6 cellular contexts compared by ENCODE assay signal in the genomic region with DNA sequence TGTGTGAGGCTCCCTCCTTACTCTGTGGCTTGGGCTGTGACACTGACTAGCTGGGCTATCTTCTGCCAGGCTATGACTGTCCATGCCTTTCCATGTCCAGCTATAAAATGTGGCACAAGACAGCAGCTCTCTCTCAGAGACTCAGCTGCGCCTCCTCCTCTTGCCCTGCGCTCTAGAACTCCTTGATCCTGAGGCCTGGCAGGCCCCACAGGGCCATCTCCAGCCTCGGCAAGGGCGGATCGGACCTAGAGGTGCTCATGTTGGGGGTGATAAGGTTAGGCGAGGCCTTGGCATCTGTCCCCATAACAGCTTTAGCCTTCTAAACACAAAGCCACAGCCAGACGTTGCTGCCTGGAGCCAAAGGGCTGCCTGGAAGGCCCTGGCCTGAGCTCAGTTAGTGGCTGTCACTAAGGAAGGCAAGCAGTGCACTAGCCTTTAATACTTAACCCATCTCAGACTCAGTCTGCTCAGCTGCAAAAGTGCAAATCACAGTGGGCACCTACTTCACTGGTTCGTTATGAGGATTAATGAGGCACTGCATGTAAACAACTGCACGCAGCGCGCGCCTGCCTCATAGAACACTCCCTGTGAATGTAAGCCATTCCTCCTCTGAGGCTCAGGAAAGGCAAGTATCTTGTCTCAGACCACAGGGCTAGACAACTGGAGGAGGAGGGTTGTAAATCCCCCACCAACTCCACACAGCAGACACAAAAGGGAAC. TPM values are rescaled to one million over a fixed set of nuclear protein-coding genes. Genes with fewer than 3 reads are reported as not detected.
A peak's percentile ranks its signal among the peaks of the same experiment; 100 is the strongest.
DNase-seq lines count a peak whose midpoint lies in the region; ATAC-seq and TF ChIP-seq lines count a peak whose summit lies in the region.

No MANE protein-coding gene starts in this region.

- no peaks in the 10 kb centered on the region for H3K27me3 ChIP-seq in BE2C
- H3K27me3 ChIP-seq in OCI-LY3 (ENCODE audit: low read depth, low read length) = no peaks in the 10 kb centered on the region
- H3K27me3 ChIP-seq in foreskin keratinocyte = no peaks in the 10 kb centered on the region
- H3K27me3 ChIP-seq in thoracic aorta (replicated peaks; ENCODE audit: insufficient read depth) = no peaks in the 10 kb centered on the region

- H3K9ac ChIP-seq in OCI-LY3 (ENCODE audit: low read length) = peak overlapping the region; percentile 98

- no peak for DNase-seq in BE2C
- peak in 1 of 2 donors; percentile 18 for DNase-seq in foreskin keratinocyte
- no peak for DNase-seq in thoracic aorta (ENCODE audit: low spot score)
- DNase-seq in midbrain (lab: John Stamatoyannopoulos, UW) = no peak
- DNase-seq in ecto neural progenitor cell (ENCODE audit: low spot score) = no peak

- H3K4me3 ChIP-seq in BE2C (ENCODE audit: low read depth, low read length) (peak overlapping the region; percentile 92), OCI-LY3 (ENCODE audit: low read length) (peak overlapping the region; percentile 94), thoracic aorta (peak overlapping the region; percentile 77)

- H2AFZ ChIP-seq in OCI-LY3 (ENCODE audit: low read depth, low read length) = no peak overlapping the region

- peaks cover 86% of the 10 kb centered on the region for H3K79me2 ChIP-seq in OCI-LY3 (ENCODE audit: low read length)

- peaks cover 29% of the 10 kb centered on the region for H4K20me1 ChIP-seq in OCI-LY3 (ENCODE audit: insufficient read depth, low read length)

- H3K4me2 ChIP-seq in OCI-LY3 (ENCODE audit: low read length) = peak overlapping the region; percentile 94

- no peak for ATAC-seq in foreskin keratinocyte
- ATAC-seq in thoracic aorta (ENCODE audit: insufficient number of reproducible peaks, low FRiP score, low read depth) = no peak

- 0 out of 2 replicates have a peak, but pooled peaks cover 5% of the 10 kb centered on the region for H3K4me1 ChIP-seq in BE2C
- H3K4me1 ChIP-seq in OCI-LY3 (ENCODE audit: low read length) = peaks cover 24% of the 10 kb centered on the region
- peaks cover 4% of the 10 kb centered on the region for H3K4me1 ChIP-seq in foreskin keratinocyte
- peaks cover 13 to 31% of the 10 kb centered on the region in 2 donors for H3K4me1 ChIP-seq in thoracic aorta (ENCODE audit: control insufficient read depth in 1 of 2, low read depth in 2 of 2)

- TF ChIP-seq CTCF in BE2C (IDR thresholded peaks at IDR 0.05; ENCODE audit: low read depth, low read length) (no peak), OCI-LY3 (IDR thresholded peaks at IDR 0.05; ENCODE audit: low read depth, low read length) (no peak), foreskin keratinocyte (conservative IDR thresholded peaks at IDR 0.05) (no peak), thoracic aorta (IDR thresholded peaks at IDR 0.05) (no peak)

- H3K36me3 ChIP-seq in BE2C = peaks cover 14% of the 10 kb centered on the region
- H3K36me3 ChIP-seq in OCI-LY3 (replicated peaks; ENCODE audit: low read depth, low read length) = peaks cover 20% of the 10 kb centered on the region
- peaks cover 18% of the 10 kb centered on the region for H3K36me3 ChIP-seq in thoracic aorta

- no peaks in the 10 kb centered on the region for H3K9me3 ChIP-seq in BE2C
- H3K9me3 ChIP-seq in OCI-LY3 (ENCODE audit: insufficient read depth, low read length) = no peaks in the 10 kb centered on the region
- no peaks in the 10 kb centered on the region for H3K9me3 ChIP-seq in thoracic aorta

- peak overlapping the region; percentile 66; the same call in 1 of the 2 replicates for H3K27ac ChIP-seq in OCI-LY3 (ENCODE audit: low read length)
- H3K27ac ChIP-seq in foreskin keratinocyte = peak overlapping the region; percentile 86
- peak overlapping the region; percentile 91 to 96 for H3K27ac ChIP-seq in thoracic aorta

RNA-seq across cellular contexts. Expression of a gene that starts 1.2 kb away (rescaled TPM):
- 49.5 TPM for polyA plus RNA-seq in BE2C (2012; ENCODE audit: insufficient read depth, insufficient read length, low read depth)
- 73.6 and 74.9 TPM in 2 replicates for total RNA-seq in foreskin keratinocyte
- 56.1 and 58.1 TPM in 2 replicates for polyA plus RNA-seq in foreskin keratinocyte
- 10 to 100 TPM; 81.9 to 83.4 TPM for total RNA-seq in thoracic aorta

RNA-seq across cellular contexts. Expression of a gene that starts 2.0 kb away (rescaled TPM):
- 546 TPM for polyA plus RNA-seq in BE2C (2012; ENCODE audit: insufficient read depth, insufficient read length, low read depth)
- total RNA-seq in foreskin keratinocyte (176 and 223 TPM in 2 replicates), thoracic aorta (100 to 1,000 TPM in 1 of 2 donors, 10 to 100 TPM in 1; 98.0 to 153 TPM)
- 239 and 282 TPM in 2 replicates for polyA plus RNA-seq in foreskin keratinocyte

RNA-seq across cellular contexts. Expression of a gene that starts 39.1 kb away (rescaled TPM):
- polyA plus RNA-seq in BE2C (2012; ENCODE audit: insufficient read depth, insufficient read length, low read depth) = 8.6 TPM
- 6.5 and 8.5 TPM in 2 replicates for total RNA-seq in foreskin keratinocyte
- 8.4 and 11.4 TPM in 2 replicates for polyA plus RNA-seq in foreskin keratinocyte
- 10 to 100 TPM; 13.7 to 18.7 TPM for total RNA-seq in thoracic aorta

RNA-seq across cellular contexts. Expression of a gene that starts 49.2 kb away (rescaled TPM):
- 14.6 TPM for polyA plus RNA-seq in BE2C (2012; ENCODE audit: insufficient read depth, insufficient read length, low read depth)
- 4.1 and 10.1 TPM in 2 replicates for total RNA-seq in foreskin keratinocyte
- polyA plus RNA-seq in foreskin keratinocyte = 4.5 and 15.2 TPM in 2 replicates
- total RNA-seq in thoracic aorta = 1 to 10 TPM; 3.4 to 3.7 TPM

RNA-seq across cellular contexts. Expression of a gene that starts 58.6 kb away (rescaled TPM):
- 15.2 TPM for polyA plus RNA-seq in BE2C (2012; ENCODE audit: insufficient read depth, insufficient read length, low read depth)
- total RNA-seq in foreskin keratinocyte (not detected in 2 replicates), thoracic aorta (1 to 10 TPM; 1.5 to 2.7 TPM)
- polyA plus RNA-seq in foreskin keratinocyte = not detected in 2 replicates
